Comparison of ENCODE assay signal across 10 cellular contexts in genomic region chr20:59957568-59957967, GRCh38. TPM values are rescaled to one million over a fixed set of nuclear protein-coding genes. Genes with fewer than 3 reads are reported as not detected.
DNase-seq lines count a peak whose midpoint lies in the region; ATAC-seq and TF ChIP-seq lines count a peak whose summit lies in the region.
"Not testable (repeated sequence)": the region's sequence is repeated elsewhere in the genome, so short reads cannot be mapped to it uniquely, and the experiment has no call there.
"Had no signal": no experiment of that assay in that cellular context is flagged by ENCODE, and none has a peak within 500 bp of the region (broad histone marks: within the 10 kb centered on the region; RNA-seq: fewer than 3 reads in every experiment).

No MANE protein-coding gene starts in this region.

- peak overlapping the region; percentile 21; the same call in 1 of the 2 replicates for H3K27ac ChIP-seq in PC-3 (ENCODE audit: low read length)
- not testable (repeated sequence) for H3K27ac ChIP-seq in right lobe of liver

- not testable (repeated sequence) for H3K79me2 ChIP-seq in PC-3 (ENCODE audit: low read length)

- peak overlapping the region; percentile 38 for H3K4me2 ChIP-seq in PC-3 (ENCODE audit: low read length)

- H3K4me1 Mint-ChIP-seq in Caco-2 (ENCODE audit: low read depth, unreplicated experiment), result peaks cover 35% of the 10 kb centered on the region
- peaks cover 46% of the 10 kb centered on the region for H3K4me1 Mint-ChIP-seq in progenitor cell of endocrine pancreas (ENCODE audit: low read depth)
- H3K4me1 Mint-ChIP-seq in type B pancreatic cell (ENCODE audit: unreplicated experiment), result peaks cover 28% of the 10 kb centered on the region

- H3K36me3 ChIP-seq in Caco-2 (ENCODE audit: control insufficient read depth, insufficient read depth, low read length); PC-3 (ENCODE audit: low read depth, low read length); right lobe of liver: not testable (repeated sequence)

- TF ChIP-seq CTCF in Caco-2 (IDR thresholded peaks at IDR 0.05; ENCODE audit: insufficient read depth in 1 of 2, low read depth in 1 of 2, low read length in 1 of 2, severe bottlenecking in 1 of 2, unreplicated experiment in 1 of 2); LNCaP clone FGC (IDR thresholded peaks at IDR 0.05; ENCODE audit: control insufficient read depth, extremely low read depth, insufficient read depth); PC-3 (conservative IDR thresholded peaks at IDR 0.05; ENCODE audit: low read depth, low read length); epithelial cell of esophagus (IDR thresholded peaks at IDR 0.05; ENCODE audit: insufficient read depth, low read depth, low read length, missing control alignments); right lobe of liver (IDR thresholded peaks at IDR 0.05); progenitor cell of endocrine pancreas (IDR thresholded peaks at IDR 0.05; ENCODE audit: unreplicated experiment); type B pancreatic cell (conservative IDR thresholded peaks at IDR 0.05): not testable (repeated sequence)

- intact Hi-C loops in Caco-2 (cut with micrococcal nuclease; ENCODE audit: unreplicated experiment) (loop anchor here (1.0 kb wide), 1 partner anchor 17 kb away; the partner anchor contains the start of genes FAM217B and PPP1R3D), PC-3 (cut with micrococcal nuclease) (loop anchor here (2.0 kb wide), 1 partner anchor 31 kb away; no protein-coding TSS in a partner anchor)
- intact Hi-C loops in left colon (cut with DNase I, micrococcal nuclease); right lobe of liver (cut with DNase I): not testable (repeated sequence)

- H3K4me3 Mint-ChIP-seq in Caco-2 (ENCODE audit: unreplicated experiment) (peak overlapping the region; percentile 30), progenitor cell of endocrine pancreas (ENCODE audit: low read depth) (peak overlapping the region; percentile 77), type B pancreatic cell (peak overlapping the region; percentile 77)

- not testable (repeated sequence) for H3K9ac ChIP-seq in PC-3 (ENCODE audit: low read length)

- not testable (repeated sequence) for BruUV-seq in Caco-2 (replicated peaks; lab: Mats Ljungman, UMichigan); PC-3 (replicated peaks; lab: Mats Ljungman, UMichigan)

- not testable (repeated sequence) for H3K27me3 ChIP-seq in Caco-2 (replicated peaks; ENCODE audit: control insufficient read depth, insufficient read depth, low read length); PC-3 (ENCODE audit: low read length); right lobe of liver

- H3K4me3 ChIP-seq in Caco-2 (ENCODE audit: low read depth, low read length); PC-3 (ENCODE audit: low read length); right lobe of liver: not testable (repeated sequence)
- H3K4me3 ChIP-seq in LNCaP clone FGC (ENCODE audit: low read depth, low read length) (peak overlapping the region; percentile 78), epithelial cell of esophagus (ENCODE audit: low read length) (peak overlapping the region; percentile 1)

- not testable (repeated sequence) for H2AFZ ChIP-seq in PC-3 (ENCODE audit: low read length)

- CTCF ChIA-PET in Caco-2 (lab: Charles Lee), result interaction anchor here (0.6 to 2.2 kb wide), 6 partner anchors 14 to 93 kb away, joined by 3 to 16 read pairs (median 5); partner anchors contain the start of genes FAM217B, PPP1R3D and SYCP2
- CTCF ChIA-PET in PC-3 (lab: Charles Lee), result not testable (repeated sequence)

- not testable (repeated sequence) for H3K27ac Mint-ChIP-seq in Caco-2 (ENCODE audit: unreplicated experiment)
- peak overlapping the region; percentile 90 for H3K27ac Mint-ChIP-seq in progenitor cell of endocrine pancreas
- peak overlapping the region; percentile 52 for H3K27ac Mint-ChIP-seq in type B pancreatic cell

- not testable (repeated sequence) for H3K9me3 ChIP-seq in Caco-2; PC-3 (ENCODE audit: low read length); right lobe of liver

- TF ChIP-seq POLR2A in right lobe of liver (IDR thresholded peaks at IDR 0.05), result not testable (repeated sequence)

- H3K4me1 ChIP-seq in Caco-2, result peaks cover 33% of the 10 kb centered on the region
- H3K4me1 ChIP-seq in PC-3 (ENCODE audit: insufficient read depth, low read length), result peaks cover 13% of the 10 kb centered on the region; the same call in 1 of the 2 replicates
- not testable (repeated sequence) for H3K4me1 ChIP-seq in right lobe of liver

- not testable (repeated sequence) for H3K9me2 ChIP-seq in PC-3 (replicated peaks; ENCODE audit: low read length)

- peak; percentile 37 for ATAC-seq in PC-3
- ATAC-seq in left colon, result peak; percentile 65
- ATAC-seq in right lobe of liver, result peak in 3 of 4 donors; percentile 22 to 73 (median 42)

- POLR2A ChIA-PET in Caco-2 (lab: Charles Lee) (interaction anchor here (0.6 kb wide), 1 partner anchor 17 kb away, joined by 4 read pairs; the partner anchor contains the start of genes FAM217B and PPP1R3D), PC-3 (lab: Charles Lee; ENCODE audit: unreplicated experiment) (interaction anchor here (0.7 kb wide), 1 partner anchor 13 kb away, joined by 3 read pairs; no protein-coding TSS in a partner anchor)

- not testable (repeated sequence) for H3K36me3 Mint-ChIP-seq in Caco-2 (ENCODE audit: insufficient read depth, unreplicated experiment); progenitor cell of endocrine pancreas (ENCODE audit: insufficient read depth); type B pancreatic cell

- not testable (repeated sequence) for H3K9me3 Mint-ChIP-seq in Caco-2 (ENCODE audit: unreplicated experiment); progenitor cell of endocrine pancreas (ENCODE audit: low read depth); type B pancreatic cell

- H3K27me3 Mint-ChIP-seq in Caco-2 (ENCODE audit: insufficient read depth, unreplicated experiment); type B pancreatic cell: not testable (repeated sequence)
- peaks cover 29% of the 10 kb centered on the region for H3K27me3 Mint-ChIP-seq in progenitor cell of endocrine pancreas

- not testable (repeated sequence) for DNase-seq in Caco-2; PC-3; epithelial cell of esophagus (ENCODE audit: low read depth); left colon; right lobe of liver; progenitor cell of endocrine pancreas (ENCODE audit: low spot score, unreplicated experiment); type B pancreatic cell (ENCODE audit: extremely low spot score, unreplicated experiment)
- peak; percentile 81 for DNase-seq in LNCaP clone FGC (ENCODE audit: low read depth)

- not testable (repeated sequence) for H4K20me1 ChIP-seq in PC-3 (ENCODE audit: low read length)

- H3F3A ChIP-seq in PC-3 (ENCODE audit: low read length, unreplicated experiment), result not testable (repeated sequence)

RNA-seq across cellular contexts. Expression of gene CDH26, which starts 0.7 kb away (rescaled TPM):
- total RNA-seq in Caco-2 (2022) (1.2 and 1.5 TPM in 2 replicates), PC-3 (2014; rRNA removed) (1.2 and 1.4 TPM in 2 replicates), left colon (under 1 TPM; 0.43 to 0.45 TPM), right lobe of liver (under 1 TPM in 5 of 6 experiments, not detected in 1; 0.07 to 0.25 (median 0.12) TPM), progenitor cell of endocrine pancreas (13.4 and 17.1 TPM in 2 replicates), type B pancreatic cell (ENCODE audit: low replicate concordance) (3.6 and 6.9 TPM in 2 replicates)
- total RNA-seq: A172, G401 had no signal

RNA-seq across cellular contexts. Expression of gene FAM217B, which starts 17.4 kb away (rescaled TPM):
- 60.3 and 65.3 TPM in 2 replicates for total RNA-seq in Caco-2 (2022)
- total RNA-seq in PC-3 (2014; rRNA removed), result 6.3 and 7.2 TPM in 2 replicates
- total RNA-seq in left colon, result 1 to 10 TPM; 7.0 to 9.2 TPM
- total RNA-seq in right lobe of liver, result 1 to 10 TPM; 1.2 to 3.6 (median 2.2) TPM
- total RNA-seq in progenitor cell of endocrine pancreas, result 18.0 and 23.7 TPM in 2 replicates
- 13.8 and 27.6 TPM in 2 replicates for total RNA-seq in type B pancreatic cell (ENCODE audit: low replicate concordance)

RNA-seq across cellular contexts. Expression of gene PPP1R3D, which starts 17.5 kb away (rescaled TPM):
- total RNA-seq in Caco-2 (2022), result 10.4 TPM in 2 replicates
- 5.6 and 6.3 TPM in 2 replicates for total RNA-seq in PC-3 (2014; rRNA removed)
- total RNA-seq in left colon, result 1 to 10 TPM; 7.3 to 8.7 TPM
- total RNA-seq in right lobe of liver, result 1 to 10 TPM in 3 of 6 experiments, under 1 TPM in 3; 0.51 to 1.6 (median 1.0) TPM
- total RNA-seq in progenitor cell of endocrine pancreas, result 5.2 and 5.3 TPM in 2 replicates
- total RNA-seq in type B pancreatic cell (ENCODE audit: low replicate concordance), result 6.4 and 7.6 TPM in 2 replicates

RNA-seq across cellular contexts. Expression of gene SYCP2, which starts 24.1 kb away (rescaled TPM):
- total RNA-seq in Caco-2 (2022), result 64.6 and 68.7 TPM in 2 replicates
- 0.86 and 1.8 TPM in 2 replicates for total RNA-seq in PC-3 (2014; rRNA removed)
- 1 to 10 TPM in 1 of 2 donors, under 1 TPM in 1; 0.84 to 1.2 TPM for total RNA-seq in left colon
- under 1 TPM; 0.18 to 0.95 (median 0.63) TPM for total RNA-seq in right lobe of liver
- 1.4 and 2.2 TPM in 2 replicates for total RNA-seq in progenitor cell of endocrine pancreas
- 0.88 and 1.6 TPM in 2 replicates for total RNA-seq in type B pancreatic cell (ENCODE audit: low replicate concordance)
